Comparison of ENCODE assay signal across 1 cellular context in genomic region chr12:123498126-123498825, GRCh38.
A peak's percentile ranks its signal among the peaks of the same experiment; 100 is the strongest.
TF ChIP-seq lines count a peak whose summit lies in the region.

No MANE protein-coding gene starts in this region.

TF ChIP-seq in HepG2, 621 proteins besides CTCF, POLR2A, EP300 and RAD21 (continued from another document and continues in another):
- TF ChIP-seq ZNF574 (CRISPR knock-in tag; IDR thresholded peaks at IDR 0.05) (peak; percentile 29; the same call in 1 of the 2 replicates), PRMT3 (CRISPR knock-in tag; IDR thresholded peaks at IDR 0.05; ENCODE audit: borderline replicate concordance, low read depth) (no peak), ZMYM3 (CRISPR knock-in tag; IDR thresholded peaks at IDR 0.05) (peak; percentile 82; the same call in 1 of the 2 replicates), CEBPG (CRISPR knock-in tag; IDR thresholded peaks at IDR 0.05) (peak; percentile 25; the same call in 1 of the 2 replicates), ONECUT2 (CRISPR knock-in tag; IDR thresholded peaks at IDR 0.05) (peak; percentile 84), MTA1 (CRISPR knock-in tag; IDR thresholded peaks at IDR 0.05; ENCODE audit: borderline replicate concordance) (peak; percentile 73; the same call in 1 of the 2 replicates), HIVEP1 (CRISPR knock-in tag; IDR thresholded peaks at IDR 0.05) (peak; percentile 94), POGZ (CRISPR knock-in tag; IDR thresholded peaks at IDR 0.05) (peak; percentile 41; the same call in 1 of the 2 replicates), SP1 (IDR thresholded peaks at IDR 0.05) (no peak), SP1 (CRISPR knock-in tag; IDR thresholded peaks at IDR 0.05) (0 out of 2 replicates have a peak, but pooled peaks have one; percentile 32), NR2C2 (CRISPR knock-in tag; IDR thresholded peaks at IDR 0.05; ENCODE audit: borderline replicate concordance) (peak; percentile 52; the same call in 1 of the 2 replicates), HNF4A (CRISPR knock-in tag; IDR thresholded peaks at IDR 0.05) (peak; percentile 79), CENPT (CRISPR knock-in tag; IDR thresholded peaks at IDR 0.05; ENCODE audit: low read depth) (no peak), DNMT1 (CRISPR knock-in tag; IDR thresholded peaks at IDR 0.05) (no peak), ZNF251 (CRISPR knock-in tag; IDR thresholded peaks at IDR 0.05) (no peak), TOPORS (CRISPR knock-in tag; IDR thresholded peaks at IDR 0.05) (0 out of 2 replicates have a peak, but pooled peaks have one; percentile 43), NFKB2 (CRISPR knock-in tag; IDR thresholded peaks at IDR 0.05; ENCODE audit: borderline replicate concordance) (0 out of 2 replicates have a peak, but pooled peaks have one; percentile 48), SALL1 (CRISPR knock-in tag; IDR thresholded peaks at IDR 0.05) (peak; percentile 64), ZNF407 (CRISPR knock-in tag; IDR thresholded peaks at IDR 0.05; ENCODE audit: not compliant biosample characterization) (no peak), FOXP4 (CRISPR knock-in tag; IDR thresholded peaks at IDR 0.05) (0 out of 2 replicates have a peak, but pooled peaks have one; percentile 14), BCL6 (CRISPR knock-in tag; IDR thresholded peaks at IDR 0.05) (peak; percentile 52), ETV6 (CRISPR knock-in tag; conservative IDR thresholded peaks at IDR 0.05) (no peak), ZNF629 (CRISPR knock-in tag; conservative IDR thresholded peaks at IDR 0.05) (0 out of 2 replicates have a peak, but pooled peaks have one; percentile 16), ZNF121 (CRISPR knock-in tag; IDR thresholded peaks at IDR 0.05) (peak; percentile 91), YY1 (IDR thresholded peaks at IDR 0.05; ENCODE audit: insufficient read depth, insufficient replicate concordance, low read depth, low read length) (peak; percentile 56), TFDP2 (CRISPR knock-in tag; IDR thresholded peaks at IDR 0.05) (0 out of 2 replicates have a peak, but pooled peaks have one; percentile 25), RXRA (CRISPR knock-in tag; IDR thresholded peaks at IDR 0.05) (peak; percentile 94)
- TF ChIP-seq, protein P1, sequence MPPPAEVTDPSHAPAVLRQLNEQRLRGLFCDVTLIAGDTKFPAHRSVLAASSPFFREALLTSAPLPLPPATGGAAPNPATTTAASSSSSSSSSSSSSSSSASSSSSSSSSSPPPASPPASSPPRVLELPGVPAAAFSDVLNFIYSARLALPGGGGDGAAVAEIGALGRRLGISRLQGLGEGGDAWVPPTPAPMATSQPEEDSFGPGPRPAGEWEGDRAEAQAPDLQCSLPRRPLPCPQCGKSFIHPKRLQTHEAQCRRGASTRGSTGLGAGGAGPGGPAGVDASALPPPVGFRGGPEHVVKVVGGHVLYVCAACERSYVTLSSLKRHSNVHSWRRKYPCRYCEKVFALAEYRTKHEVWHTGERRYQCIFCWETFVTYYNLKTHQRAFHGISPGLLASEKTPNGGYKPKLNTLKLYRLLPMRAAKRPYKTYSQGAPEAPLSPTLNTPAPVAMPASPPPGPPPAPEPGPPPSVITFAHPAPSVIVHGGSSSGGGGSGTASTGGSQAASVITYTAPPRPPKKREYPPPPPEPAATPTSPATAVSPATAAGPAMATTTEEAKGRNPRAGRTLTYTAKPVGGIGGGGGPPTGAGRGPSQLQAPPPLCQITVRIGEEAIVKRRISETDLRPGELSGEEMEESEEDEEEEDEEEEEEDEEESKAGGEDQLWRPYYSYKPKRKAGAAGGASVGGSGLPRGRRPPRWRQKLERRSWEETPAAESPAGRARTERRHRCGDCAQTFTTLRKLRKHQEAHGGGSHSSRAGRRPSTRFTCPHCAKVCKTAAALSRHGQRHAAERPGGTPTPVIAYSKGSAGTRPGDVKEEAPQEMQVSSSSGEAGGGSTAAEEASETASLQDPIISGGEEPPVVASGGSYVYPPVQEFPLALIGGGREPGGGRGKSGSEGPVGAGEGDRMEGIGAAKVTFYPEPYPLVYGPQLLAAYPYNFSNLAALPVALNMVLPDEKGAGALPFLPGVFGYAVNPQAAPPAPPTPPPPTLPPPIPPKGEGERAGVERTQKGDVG (CRISPR knock-in tag; IDR thresholded peaks at IDR 0.05; ENCODE audit: borderline replicate concordance), result no peak
- TF ChIP-seq, protein P2, sequence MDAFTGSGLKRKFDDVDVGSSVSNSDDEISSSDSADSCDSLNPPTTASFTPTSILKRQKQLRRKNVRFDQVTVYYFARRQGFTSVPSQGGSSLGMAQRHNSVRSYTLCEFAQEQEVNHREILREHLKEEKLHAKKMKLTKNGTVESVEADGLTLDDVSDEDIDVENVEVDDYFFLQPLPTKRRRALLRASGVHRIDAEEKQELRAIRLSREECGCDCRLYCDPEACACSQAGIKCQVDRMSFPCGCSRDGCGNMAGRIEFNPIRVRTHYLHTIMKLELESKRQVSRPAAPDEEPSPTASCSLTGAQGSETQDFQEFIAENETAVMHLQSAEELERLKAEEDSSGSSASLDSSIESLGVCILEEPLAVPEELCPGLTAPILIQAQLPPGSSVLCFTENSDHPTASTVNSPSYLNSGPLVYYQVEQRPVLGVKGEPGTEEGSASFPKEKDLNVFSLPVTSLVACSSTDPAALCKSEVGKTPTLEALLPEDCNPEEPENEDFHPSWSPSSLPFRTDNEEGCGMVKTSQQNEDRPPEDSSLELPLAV (CRISPR knock-in tag; conservative IDR thresholded peaks at IDR 0.05; ENCODE audit: low read depth), result 0 out of 2 replicates have a peak, but pooled peaks have one; percentile 17
- TF ChIP-seq, protein P3, sequence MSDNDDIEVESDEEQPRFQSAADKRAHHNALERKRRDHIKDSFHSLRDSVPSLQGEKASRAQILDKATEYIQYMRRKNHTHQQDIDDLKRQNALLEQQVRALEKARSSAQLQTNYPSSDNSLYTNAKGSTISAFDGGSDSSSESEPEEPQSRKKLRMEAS (IDR thresholded peaks at IDR 0.05), result 0 out of 2 replicates have a peak, but pooled peaks have one; percentile 14
- TF ChIP-seq, protein P4, sequence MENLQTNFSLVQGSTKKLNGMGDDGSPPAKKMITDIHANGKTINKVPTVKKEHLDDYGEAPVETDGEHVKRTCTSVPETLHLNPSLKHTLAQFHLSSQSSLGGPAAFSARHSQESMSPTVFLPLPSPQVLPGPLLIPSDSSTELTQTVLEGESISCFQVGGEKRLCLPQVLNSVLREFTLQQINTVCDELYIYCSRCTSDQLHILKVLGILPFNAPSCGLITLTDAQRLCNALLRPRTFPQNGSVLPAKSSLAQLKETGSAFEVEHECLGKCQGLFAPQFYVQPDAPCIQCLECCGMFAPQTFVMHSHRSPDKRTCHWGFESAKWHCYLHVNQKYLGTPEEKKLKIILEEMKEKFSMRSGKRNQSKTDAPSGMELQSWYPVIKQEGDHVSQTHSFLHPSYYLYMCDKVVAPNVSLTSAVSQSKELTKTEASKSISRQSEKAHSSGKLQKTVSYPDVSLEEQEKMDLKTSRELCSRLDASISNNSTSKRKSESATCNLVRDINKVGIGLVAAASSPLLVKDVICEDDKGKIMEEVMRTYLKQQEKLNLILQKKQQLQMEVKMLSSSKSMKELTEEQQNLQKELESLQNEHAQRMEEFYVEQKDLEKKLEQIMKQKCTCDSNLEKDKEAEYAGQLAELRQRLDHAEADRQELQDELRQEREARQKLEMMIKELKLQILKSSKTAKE (CRISPR knock-in tag; IDR thresholded peaks at IDR 0.05; ENCODE audit: borderline replicate concordance), result peak; percentile 74; the same call in 1 of the 2 replicates
- TF ChIP-seq, protein P5, sequence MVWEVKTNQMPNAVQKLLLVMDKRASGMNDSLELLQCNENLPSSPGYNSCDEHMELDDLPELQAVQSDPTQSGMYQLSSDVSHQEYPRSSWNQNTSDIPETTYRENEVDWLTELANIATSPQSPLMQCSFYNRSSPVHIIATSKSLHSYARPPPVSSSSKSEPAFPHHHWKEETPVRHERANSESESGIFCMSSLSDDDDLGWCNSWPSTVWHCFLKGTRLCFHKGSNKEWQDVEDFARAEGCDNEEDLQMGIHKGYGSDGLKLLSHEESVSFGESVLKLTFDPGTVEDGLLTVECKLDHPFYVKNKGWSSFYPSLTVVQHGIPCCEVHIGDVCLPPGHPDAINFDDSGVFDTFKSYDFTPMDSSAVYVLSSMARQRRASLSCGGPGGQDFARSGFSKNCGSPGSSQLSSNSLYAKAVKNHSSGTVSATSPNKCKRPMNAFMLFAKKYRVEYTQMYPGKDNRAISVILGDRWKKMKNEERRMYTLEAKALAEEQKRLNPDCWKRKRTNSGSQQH (CRISPR knock-in tag; IDR thresholded peaks at IDR 0.05; ENCODE audit: low read depth), result no peak
